Comparison of ENCODE assay signal across 16 cellular contexts in the genomic region with DNA sequence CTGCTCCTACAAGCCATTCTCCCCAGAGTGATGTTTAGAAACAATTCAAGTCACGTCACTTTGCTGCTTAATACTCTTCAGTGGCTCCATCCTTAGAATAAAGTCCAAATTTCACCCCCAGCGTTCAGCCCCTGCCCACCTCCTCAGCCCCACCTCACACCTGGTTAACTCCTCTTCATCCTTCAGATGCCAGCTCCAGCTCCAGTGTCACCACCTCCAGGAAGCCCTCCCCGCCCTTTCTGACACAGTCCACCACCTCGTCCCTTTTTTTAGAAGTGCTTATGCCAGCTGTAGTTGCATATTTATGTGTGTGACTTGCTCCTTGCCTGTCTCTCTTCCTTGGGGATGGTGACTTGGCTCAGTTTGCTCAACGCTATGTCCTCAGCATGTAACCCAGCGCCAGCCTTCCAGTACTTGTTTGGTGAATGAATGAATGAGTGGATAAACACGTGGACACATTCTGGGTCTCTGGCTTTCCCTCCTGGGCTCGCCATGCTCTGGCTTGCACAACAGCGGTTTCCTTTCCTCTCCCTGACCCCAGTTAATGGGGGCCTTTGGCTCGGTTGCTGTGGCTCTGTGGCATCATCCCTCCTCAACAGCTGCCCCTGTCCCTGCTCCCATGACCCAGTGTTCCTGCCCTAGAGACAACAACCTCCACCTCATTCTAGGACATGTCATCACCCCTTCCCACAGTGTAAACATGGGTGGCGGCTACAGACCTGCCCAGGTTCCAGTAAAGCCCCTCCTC. TPM values are rescaled to one million over a fixed set of nuclear protein-coding genes. Genes with fewer than 3 reads are reported as not detected.
DNase-seq lines count a peak whose midpoint lies in the region; ATAC-seq, FAIRE-seq and TF ChIP-seq lines count a peak whose summit lies in the region.
"Had no signal": no experiment of that assay in that cellular context is flagged by ENCODE, and none has a peak within 500 bp of the region (broad histone marks: within the 10 kb centered on the region; RNA-seq: fewer than 3 reads in every experiment).

No MANE protein-coding gene starts in this region.

- H3K4ac ChIP-seq in IMR-90 (ENCODE audit: low read depth, low read length) = peak overlapping the region; percentile 53

- H3K18ac ChIP-seq in IMR-90 (ENCODE audit: low read depth, low read length) = no peak overlapping the region

- dilution Hi-C loops in IMR-90 (cut with HindIII; ENCODE audit: low sequenced_read_pairs, unreplicated experiment) = no loop called here

- peak overlapping the region; percentile 23 for H2AK9ac ChIP-seq in IMR-90 (replicated peaks; ENCODE audit: low read depth, low read length, poor library complexity)

- WGBS in IMR-90 (ENCODE audit: extremely low coverage in 2 of 2, insufficient read length in 1 of 2), 2 experiments = 73% methylated on average over 5 of the region's 11 CpGs; no CpG with 5 or more reads in 1 of the 2 experiments
- WGBS in endodermal cell (ENCODE audit: insufficient coverage in 1 of 2, insufficient read length in 1 of 2), 2 experiments = 91 to 92% methylated on average over 7 to 11 of the region's 11 CpGs

- POLR2A ChIA-PET in IMR-90 (lab: Charles Lee; ENCODE audit: unreplicated experiment) = no interaction called here

- H3K9me1 ChIP-seq in IMR-90 (ENCODE audit: insufficient read depth, low read length) = peaks cover 10% of the 10 kb centered on the region

- H3K4me1 ChIP-seq in IMR-90 (ENCODE audit: control insufficient read depth, insufficient read depth, low read length) (peaks cover 36% of the 10 kb centered on the region), astrocyte (ENCODE audit: insufficient read depth, low read length) (peaks cover 12% of the 10 kb centered on the region), lower lobe of right lung (no peaks in the 10 kb centered on the region), endodermal cell (ENCODE audit: control insufficient read depth, insufficient read depth, low read length) (peaks cover 26% of the 10 kb centered on the region)

- H4K8ac ChIP-seq in IMR-90 (ENCODE audit: low read depth in 2 of 2, low read length in 2 of 2) = no peak overlapping the region

- H4K5ac ChIP-seq in IMR-90 (ENCODE audit: low read depth, low read length) = no peak overlapping the region

- H3K4me3 ChIP-seq in IMR-90 (ENCODE audit: insufficient read depth, low read depth, low read length) (no peak overlapping the region), astrocyte (ENCODE audit: insufficient read depth, low read depth, low read length) (no peak overlapping the region), lower lobe of right lung (no peak overlapping the region), endodermal cell (ENCODE audit: low read length) (no peak overlapping the region)

- FAIRE-seq in astrocyte (lab: Jason Lieb, UNC) = no peak

- no peak overlapping the region for H3K4me2 ChIP-seq in IMR-90 (ENCODE audit: low read depth, low read length)
- no peak overlapping the region for H3K4me2 ChIP-seq in astrocyte (ENCODE audit: low read length)

- no peak overlapping the region for H3K4me3 Mint-ChIP-seq in astrocyte (ENCODE audit: unreplicated experiment)
- H3K4me3 Mint-ChIP-seq in stimulated activated naive B cell treated with anti-CD40 and anti-IgM and Interleukin-4, amounts not matched to agents 10 μg/mL and 1 μg/mL and 100 μg/mL, for 72 hours = no peak overlapping the region
- no peak overlapping the region for H3K4me3 Mint-ChIP-seq in stimulated activated effector memory CD8-positive, alpha-beta T cell treated with anti-CD3 and anti-CD28 coated beads, Interleukin-12 subunit alpha, Interleukin-12 subunit beta, amount 100 ng/mL, for 72 hours
- H3K4me3 Mint-ChIP-seq in endodermal cell = no peak overlapping the region
- H3K4me3 Mint-ChIP-seq: activated naive CD4-positive, alpha-beta T cell treated with anti-CD3 and anti-CD28 coated beads, Interleukin-2, amount 50 U/mL, for 24 hours; stimulated activated naive CD8-positive, alpha-beta T cell treated with anti-CD3 and anti-CD28 coated beads, Interleukin-15, Interleukin-2, amounts not matched to agents 100 ng/mL and 50 ng/mL, for 24 hours had no signal

- peak overlapping the region; percentile 48; the same call in 1 of the 2 replicates for H2BK120ac ChIP-seq in IMR-90 (ENCODE audit: low read depth, low read length)

- 0 out of 2 replicates have a peak, but pooled peaks cover 3% of the 10 kb centered on the region for H4K20me1 ChIP-seq in IMR-90 (ENCODE audit: insufficient read depth, low read length)
- no peaks in the 10 kb centered on the region for H4K20me1 ChIP-seq in astrocyte (ENCODE audit: insufficient read depth, low read length)

- 0 out of 2 replicates have a peak overlapping the region, but pooled peaks have one; percentile 39 for H3K14ac ChIP-seq in IMR-90 (replicated peaks; ENCODE audit: low read depth, low read length)

- H3K27ac ChIP-seq in IMR-90 (ENCODE audit: insufficient read depth, low read length) (no peak overlapping the region), astrocyte (ENCODE audit: low read depth, low read length) (no peak overlapping the region), lower lobe of right lung (no peak overlapping the region), endodermal cell (ENCODE audit: low read depth, low read length) (no peak overlapping the region)

- H3K27ac Mint-ChIP-seq in astrocyte (ENCODE audit: unreplicated experiment) (peak overlapping the region; percentile 50), endodermal cell (no peak overlapping the region)
- H3K27ac Mint-ChIP-seq in stimulated activated naive B cell treated with anti-CD40 and anti-IgM and Interleukin-4, amounts not matched to agents 10 μg/mL and 1 μg/mL and 100 μg/mL, for 72 hours = peak overlapping the region; percentile 6
- H3K27ac Mint-ChIP-seq in stimulated activated effector memory CD8-positive, alpha-beta T cell treated with anti-CD3 and anti-CD28 coated beads, Interleukin-12 subunit alpha, Interleukin-12 subunit beta, amount 100 ng/mL, for 72 hours = no peak overlapping the region
- H3K27ac Mint-ChIP-seq: activated naive CD4-positive, alpha-beta T cell treated with anti-CD3 and anti-CD28 coated beads, Interleukin-2, amount 50 U/mL, for 24 hours; stimulated activated naive CD8-positive, alpha-beta T cell treated with anti-CD3 and anti-CD28 coated beads, Interleukin-15, Interleukin-2, amounts not matched to agents 100 ng/mL and 50 ng/mL, for 24 hours had no signal

- no TSS peak for BruUV-seq in IMR-90 (replicated peaks; lab: Mats Ljungman, UMichigan)

- peaks cover 11% of the 10 kb centered on the region for H3K27me3 Mint-ChIP-seq in astrocyte (ENCODE audit: low read depth, unreplicated experiment)
- H3K27me3 Mint-ChIP-seq in stimulated activated naive B cell treated with anti-CD40 and anti-IgM and Interleukin-4, amounts not matched to agents 10 μg/mL and 1 μg/mL and 100 μg/mL, for 72 hours = peaks cover 15 to 17% of the 10 kb centered on the region in 2 donors
- peaks cover 8% of the 10 kb centered on the region for H3K27me3 Mint-ChIP-seq in endodermal cell (ENCODE audit: insufficient read depth)
- H3K27me3 Mint-ChIP-seq: activated naive CD4-positive, alpha-beta T cell treated with anti-CD3 and anti-CD28 coated beads, Interleukin-2, amount 50 U/mL, for 24 hours; stimulated activated naive CD8-positive, alpha-beta T cell treated with anti-CD3 and anti-CD28 coated beads, Interleukin-15, Interleukin-2, amounts not matched to agents 100 ng/mL and 50 ng/mL, for 24 hours had no signal

- no peak overlapping the region for H2BK20ac ChIP-seq in IMR-90 (ENCODE audit: low read depth, low read length)

- H3K23ac ChIP-seq in IMR-90 (ENCODE audit: low read depth, low read length) = no peak overlapping the region

- TF ChIP-seq CTCF in IMR-90 (conservative IDR thresholded peaks at IDR 0.05; ENCODE audit: low read depth, low read length) (no peak), astrocyte (IDR thresholded peaks at IDR 0.05; ENCODE audit: insufficient read depth, low read depth, low read length) (no peak), lower lobe of right lung (IDR thresholded peaks at IDR 0.05) (no peak), endodermal cell (conservative IDR thresholded peaks at IDR 0.05) (no peak)

- peaks cover 28% of the 10 kb centered on the region for H3K4me1 Mint-ChIP-seq in astrocyte (ENCODE audit: low read depth, unreplicated experiment)
- peaks cover 0 to 3% of the 10 kb centered on the region in 2 donors for H3K4me1 Mint-ChIP-seq in stimulated activated naive B cell treated with anti-CD40 and anti-IgM and Interleukin-4, amounts not matched to agents 10 μg/mL and 1 μg/mL and 100 μg/mL, for 72 hours
- H3K4me1 Mint-ChIP-seq in stimulated activated effector memory CD8-positive, alpha-beta T cell treated with anti-CD3 and anti-CD28 coated beads, Interleukin-12 subunit alpha, Interleukin-12 subunit beta, amount 100 ng/mL, for 72 hours = no peaks in the 10 kb centered on the region
- peaks cover 42% of the 10 kb centered on the region for H3K4me1 Mint-ChIP-seq in endodermal cell
- H3K4me1 Mint-ChIP-seq: activated naive CD4-positive, alpha-beta T cell treated with anti-CD3 and anti-CD28 coated beads, Interleukin-2, amount 50 U/mL, for 24 hours had no signal

- no peak overlapping the region for H2BK5ac ChIP-seq in IMR-90 (ENCODE audit: low read depth, low read length, poor library complexity, severe bottlenecking)

- H3K9me3 Mint-ChIP-seq in astrocyte (ENCODE audit: unreplicated experiment) = no peaks in the 10 kb centered on the region
- H3K9me3 Mint-ChIP-seq in stimulated activated naive B cell treated with anti-CD40 and anti-IgM and Interleukin-4, amounts not matched to agents 10 μg/mL and 1 μg/mL and 100 μg/mL, for 72 hours = no peaks in the 10 kb centered on the region
- no peaks in the 10 kb centered on the region for H3K9me3 Mint-ChIP-seq in stimulated activated effector memory CD8-positive, alpha-beta T cell treated with anti-CD3 and anti-CD28 coated beads, Interleukin-12 subunit alpha, Interleukin-12 subunit beta, amount 100 ng/mL, for 72 hours
- H3K9me3 Mint-ChIP-seq in endodermal cell = no peaks in the 10 kb centered on the region
- H3K9me3 Mint-ChIP-seq: activated naive CD4-positive, alpha-beta T cell treated with anti-CD3 and anti-CD28 coated beads, Interleukin-2, amount 50 U/mL, for 24 hours; stimulated activated naive CD8-positive, alpha-beta T cell treated with anti-CD3 and anti-CD28 coated beads, Interleukin-15, Interleukin-2, amounts not matched to agents 100 ng/mL and 50 ng/mL, for 24 hours had no signal

- H2AK5ac ChIP-seq in IMR-90 (ENCODE audit: low read depth, low read length) = peak overlapping the region; percentile 83

- no peak overlapping the region for H3K56ac ChIP-seq in IMR-90 (ENCODE audit: extremely low read depth, insufficient read depth, low read length)

- H2AFZ ChIP-seq in IMR-90 (replicated peaks; ENCODE audit: low read length, poor library complexity) (peak overlapping the region; percentile 65), astrocyte (ENCODE audit: low read depth, low read length) (no peak overlapping the region)

- H2BK15ac ChIP-seq in IMR-90 (ENCODE audit: low read depth, low read length) = 0 out of 3 replicates have a peak overlapping the region, but pooled peaks have one; percentile 21

- CTCF ChIA-PET in IMR-90 (lab: Yijun Ruan, JAX) = interaction anchor here (0.9 to 2.5 kb wide), 2 partner anchors 11 to 21 kb away, joined by 3 to 10 read pairs; no protein-coding TSS in a partner anchor

- H3K9me3 ChIP-seq in IMR-90 (ENCODE audit: control insufficient read depth, insufficient read depth, low read length) = no peaks in the 10 kb centered on the region
- H3K9me3 ChIP-seq in astrocyte (ENCODE audit: insufficient read depth, low read depth, low read length) = no peaks in the 10 kb centered on the region
- H3K9me3 ChIP-seq in lower lobe of right lung = no peaks in the 10 kb centered on the region
- no peaks in the 10 kb centered on the region for H3K9me3 ChIP-seq in endodermal cell (ENCODE audit: control insufficient read depth, low read length)
- H3K9me3 ChIP-seq: BE2C had no signal

- intact Hi-C loops in IMR-90 (cut with micrococcal nuclease) (no loop called here), lower lobe of right lung (cut with DNase I) (no loop called here)

- H4K91ac ChIP-seq in IMR-90 (ENCODE audit: insufficient read depth, low read depth, low read length) = peak overlapping the region; percentile 8; the same call in 1 of the 2 replicates

- H3K9ac ChIP-seq in IMR-90 (ENCODE audit: low read depth, low read length) (no peak overlapping the region), astrocyte (ENCODE audit: low read length) (no peak overlapping the region), endodermal cell (ENCODE audit: extremely low read depth, low read length, poor library complexity, severe bottlenecking) (no peak overlapping the region)

- H3K79me2 ChIP-seq in astrocyte (ENCODE audit: insufficient read depth, low read length) = no peaks in the 10 kb centered on the region

- DNase-seq in IMR-90 = no peak
- DNase-seq in astrocyte (ENCODE audit: low read depth) = no peak
- no peak for DNase-seq in lower lobe of right lung
- DNase-seq in stimulated activated naive B cell treated with anti-CD40 and anti-IgM and Interleukin-4, amounts not matched to agents 10 μg/mL and 1 μg/mL and 100 μg/mL, for 72 hours = no peak
- DNase-seq in stimulated activated effector memory CD8-positive, alpha-beta T cell treated with anti-CD3 and anti-CD28 coated beads, Interleukin-12 subunit alpha, Interleukin-12 subunit beta, amount 100 ng/mL, for 72 hours (ENCODE audit: low spot score in 2 of 2) = no peak
- DNase-seq in endodermal cell = no peak
- no peak for DNase-seq in DMS53 (lab: John Stamatoyannopoulos, UW)
- DNase-seq: activated CD4-positive, alpha-beta T cell treated with anti-CD3 and anti-CD28 coated beads for 1 hour; BE2C; effector CD8-positive, alpha-beta T cell; NCI-H1105 treated with DMSO at 0.1 percent for 48 hours; Right ventricle myocardium superior; T-helper 2 cell had no signal

- H3K36me3 Mint-ChIP-seq in astrocyte (ENCODE audit: low read depth, unreplicated experiment) (no peaks in the 10 kb centered on the region), endodermal cell (ENCODE audit: low read depth) (no peaks in the 10 kb centered on the region)
- H3K36me3 Mint-ChIP-seq in stimulated activated naive B cell treated with anti-CD40 and anti-IgM and Interleukin-4, amounts not matched to agents 10 μg/mL and 1 μg/mL and 100 μg/mL, for 72 hours = no peaks in the 10 kb centered on the region
- no peaks in the 10 kb centered on the region for H3K36me3 Mint-ChIP-seq in stimulated activated effector memory CD8-positive, alpha-beta T cell treated with anti-CD3 and anti-CD28 coated beads, Interleukin-12 subunit alpha, Interleukin-12 subunit beta, amount 100 ng/mL, for 72 hours
- H3K36me3 Mint-ChIP-seq: activated naive CD4-positive, alpha-beta T cell treated with anti-CD3 and anti-CD28 coated beads, Interleukin-2, amount 50 U/mL, for 24 hours had no signal

- no peak for TF ChIP-seq RAD21 in IMR-90 (IDR thresholded peaks at IDR 0.05; ENCODE audit: low read length)

- in situ Hi-C loops in IMR-90 (cut with MboI; ENCODE audit: low sequenced_read_pairs) = no loop called here

- TF ChIP-seq POLR2A in IMR-90 (IDR thresholded peaks at IDR 0.05; ENCODE audit: low read depth, low read length) = no peak

- H3K36me3 ChIP-seq in IMR-90 (ENCODE audit: control insufficient read depth, insufficient read depth, low read length) (no peaks in the 10 kb centered on the region), astrocyte (ENCODE audit: insufficient read depth, low read length) (no peaks in the 10 kb centered on the region), lower lobe of right lung (no peaks in the 10 kb centered on the region), endodermal cell (ENCODE audit: control insufficient read depth, insufficient read depth, low read length) (no peaks in the 10 kb centered on the region)
- H3K36me3 ChIP-seq: BE2C had no signal

- ATAC-seq in IMR-90 (ENCODE audit: low read depth) (no peak), lower lobe of right lung (peak; percentile 12 to 40)
- no peak for ATAC-seq in stimulated activated naive B cell treated with anti-CD40 and anti-IgM and Interleukin-4, amounts not matched to agents 10 μg/mL and 1 μg/mL and 100 μg/mL, for 72 hours (replicated peaks)
- ATAC-seq in stimulated activated effector memory CD8-positive, alpha-beta T cell treated with anti-CD3 and anti-CD28 coated beads, Interleukin-12 subunit alpha, Interleukin-12 subunit beta, amount 100 ng/mL, for 72 hours = no peak

- no peaks in the 10 kb centered on the region; a peak in 1 of 4 replicates for H3K79me1 ChIP-seq in IMR-90 (ENCODE audit: low read depth in 1 of 2, low read length in 2 of 2)

- H3K27me3 ChIP-seq in IMR-90 (ENCODE audit: control insufficient read depth, insufficient read depth, low read length) (no peaks in the 10 kb centered on the region), astrocyte (ENCODE audit: insufficient read depth, low read length) (no peaks in the 10 kb centered on the region), lower lobe of right lung (ENCODE audit: low read depth) (no peaks in the 10 kb centered on the region), endodermal cell (ENCODE audit: control insufficient read depth, insufficient read depth, low read length, poor library complexity, severe bottlenecking) (no peaks in the 10 kb centered on the region)
- H3K27me3 ChIP-seq: BE2C had no signal

RNA-seq across cellular contexts. Expression of a gene that starts 3.7 kb away (rescaled TPM):
- total RNA-seq in IMR-90 (2012; rRNA removed) = 0.18 and 0.28 TPM in 2 replicates
- 0.51 and 0.52 TPM in 2 replicates for polyA plus RNA-seq in IMR-90 (2012; rRNA removed)
- 0.22 and 0.62 TPM in 2 replicates for polyA plus RNA-seq in IMR-90 (2012; cell fraction: cytosol; rRNA removed)
- polyA plus RNA-seq in IMR-90 (2012; cell fraction: nucleus; rRNA removed; ENCODE audit: low replicate concordance) = 0.39 and 0.49 TPM in 2 replicates
- 4.5 and 4.6 TPM in 2 replicates for total RNA-seq in astrocyte
- 3.5 TPM for total RNA-seq in lower lobe of right lung
- not detected for total RNA-seq in endodermal cell
- 1.1 TPM for polyA plus RNA-seq in endodermal cell (2013, experiment 1 of 2)
- 2.3 TPM for polyA plus RNA-seq in endodermal cell (2013, experiment 2 of 2)

RNA-seq across cellular contexts. Expression of a gene that starts 38.5 kb away (rescaled TPM):
- total RNA-seq in IMR-90 (2012; rRNA removed) (24.4 and 26.5 TPM in 2 replicates), astrocyte (57.1 and 62.2 TPM in 2 replicates), lower lobe of right lung (53.6 TPM), endodermal cell (10 to 100 TPM; 62.0 to 75.8 TPM)
- 37.8 and 43.6 TPM in 2 replicates for polyA plus RNA-seq in IMR-90 (2012; rRNA removed)
- 30.9 and 55.6 TPM in 2 replicates for polyA plus RNA-seq in IMR-90 (2012; cell fraction: cytosol; rRNA removed)
- 98.1 and 109 TPM in 2 replicates for polyA plus RNA-seq in IMR-90 (2012; cell fraction: nucleus; rRNA removed; ENCODE audit: low replicate concordance)
- polyA plus RNA-seq in endodermal cell (2013, experiment 1 of 2) = 72.5 TPM
- polyA plus RNA-seq in endodermal cell (2013, experiment 2 of 2) = 67.0 TPM

RNA-seq across cellular contexts. Expression of a gene that starts 38.9 kb away (rescaled TPM):
- total RNA-seq in IMR-90 (2012; rRNA removed) (13.8 and 23.1 TPM in 2 replicates), astrocyte (70.2 and 79.1 TPM in 2 replicates), lower lobe of right lung (39.6 TPM), endodermal cell (100 to 1,000 TPM; 120 to 174 TPM)
- polyA plus RNA-seq in IMR-90 (2012; rRNA removed) = 34.5 and 44.5 TPM in 2 replicates
- polyA plus RNA-seq in IMR-90 (2012; cell fraction: cytosol; rRNA removed) = 28.0 and 38.5 TPM in 2 replicates
- 18.4 and 25.0 TPM in 2 replicates for polyA plus RNA-seq in IMR-90 (2012; cell fraction: nucleus; rRNA removed; ENCODE audit: low replicate concordance)
- polyA plus RNA-seq in endodermal cell (2013, experiment 1 of 2) = 170 TPM
- 163 TPM for polyA plus RNA-seq in endodermal cell (2013, experiment 2 of 2)

RNA-seq across cellular contexts. Expression of a gene that starts 53.4 kb away (rescaled TPM):
- not detected in 2 replicates for total RNA-seq in IMR-90 (2012; rRNA removed)
- polyA plus RNA-seq in IMR-90 (2012; rRNA removed) = not detected in 2 replicates
- not detected in 2 replicates for polyA plus RNA-seq in IMR-90 (2012; cell fraction: cytosol; rRNA removed)
- polyA plus RNA-seq in IMR-90 (2012; cell fraction: nucleus; rRNA removed; ENCODE audit: low replicate concordance) = not detected in 2 replicates
- total RNA-seq in astrocyte = not detected in 2 replicates
- total RNA-seq in lower lobe of right lung = not detected
- not detected for total RNA-seq in endodermal cell
- polyA plus RNA-seq in endodermal cell (2013, experiment 1 of 2) = not detected
- not detected for polyA plus RNA-seq in endodermal cell (2013, experiment 2 of 2)
- total RNA-seq: osteocyte, Right ventricle myocardium superior had no signal

Comparison
In these comparisons a context has a peak if more than half of its experiments do, and no peak if none do; other contexts are left out.
1. ATAC-seq: peak in lower lobe of right lung (2 of 2); none in IMR-90 (single experiment), stimulated activated naive B cell treated with anti-CD40 and anti-IgM and Interleukin-4, amounts not matched to agents 10 μg/mL and 1 μg/mL and 100 μg/mL, for 72 hours (0 of 2) and stimulated activated effector memory CD8-positive, alpha-beta T cell treated with anti-CD3 and anti-CD28 coated beads, Interleukin-12 subunit alpha, Interleukin-12 subunit beta, amount 100 ng/mL, for 72 hours (single experiment).
2. H3K27ac Mint-ChIP-seq: peak in astrocyte (single experiment) and stimulated activated naive B cell treated with anti-CD40 and anti-IgM and Interleukin-4, amounts not matched to agents 10 μg/mL and 1 μg/mL and 100 μg/mL, for 72 hours (single experiment); none in stimulated activated effector memory CD8-positive, alpha-beta T cell treated with anti-CD3 and anti-CD28 coated beads, Interleukin-12 subunit alpha, Interleukin-12 subunit beta, amount 100 ng/mL, for 72 hours (single experiment) and endodermal cell (single experiment).